In genomic region chr11:69638941-69639681, GRCh38 we compare ENCODE assay signal across 8 cellular contexts. TPM values are rescaled to one million over a fixed set of nuclear protein-coding genes. Genes with fewer than 3 reads are reported as not detected.
DNase-seq lines count a peak whose midpoint lies in the region; ATAC-seq and TF ChIP-seq lines count a peak whose summit lies in the region.

No MANE protein-coding gene starts in this region.

- no peaks in the 10 kb centered on the region for H3K4me1 ChIP-seq in Loucy (ENCODE audit: insufficient read depth, low read length, poor library complexity, severe bottlenecking)

- POLR2A ChIA-PET in activated CD4-positive, alpha-beta T cell treated with anti-CD3 and anti-CD28 coated beads for 36 hours (lab: Charles Lee) = no interaction called here

- H2AFZ ChIP-seq in Loucy (ENCODE audit: low read length) = no peak overlapping the region

- CTCF ChIA-PET in activated CD4-positive, alpha-beta T cell treated with anti-CD3 and anti-CD28 coated beads for 36 hours (lab: Charles Lee) = no interaction called here

- no peaks in the 10 kb centered on the region for H4K20me1 ChIP-seq in Loucy (ENCODE audit: insufficient read depth, low read length, poor library complexity, severe bottlenecking)

- H3K27ac Mint-ChIP-seq in activated CD4-positive, alpha-beta T cell treated with anti-CD3 and anti-CD28 coated beads for 36 hours = no peak overlapping the region

- H3K36me3 ChIP-seq in Loucy (ENCODE audit: insufficient read depth, low read length) = no peaks in the 10 kb centered on the region

- no peaks in the 10 kb centered on the region for H3K79me2 ChIP-seq in Loucy (ENCODE audit: insufficient read depth, low read length)

- intact Hi-C loops in activated CD4-positive, alpha-beta T cell treated with anti-CD3 and anti-CD28 coated beads for 36 hours (cut with DNase I, micrococcal nuclease) = loop anchor here in 1 of 2 experiments (5.0 kb wide), 2 partner anchors 63 to 178 kb away; partner anchors contain the start of genes FGF19 and FGF3

- no peaks in the 10 kb centered on the region for H3K9me3 Mint-ChIP-seq in activated CD4-positive, alpha-beta T cell treated with anti-CD3 and anti-CD28 coated beads for 36 hours (ENCODE audit: low read depth)

- H3K4me3 ChIP-seq in Loucy (ENCODE audit: low read length, poor library complexity, severe bottlenecking) (peak overlapping the region; percentile 51), epithelial cell of esophagus (ENCODE audit: low read length) (peak overlapping the region; percentile 89)

- no peak overlapping the region for H3K4me3 Mint-ChIP-seq in activated CD4-positive, alpha-beta T cell treated with anti-CD3 and anti-CD28 coated beads for 36 hours

- TF ChIP-seq CTCF in Loucy (conservative IDR thresholded peaks at IDR 0.05; ENCODE audit: low read length) (no peak), epithelial cell of esophagus (IDR thresholded peaks at IDR 0.05; ENCODE audit: insufficient read depth, low read depth, low read length, missing control alignments) (no peak)

- no peaks in the 10 kb centered on the region for H3K9me2 ChIP-seq in Loucy (replicated peaks; ENCODE audit: low read depth, low read length)

- H3K9ac ChIP-seq in Loucy (ENCODE audit: low read depth, low read length, poor library complexity, severe bottlenecking) = no peak overlapping the region

- no peaks in the 10 kb centered on the region for H3K36me3 Mint-ChIP-seq in activated CD4-positive, alpha-beta T cell treated with anti-CD3 and anti-CD28 coated beads for 36 hours (ENCODE audit: low read depth)

- no peaks in the 10 kb centered on the region for H3K9me3 ChIP-seq in Loucy (ENCODE audit: insufficient read depth, low read depth, low read length)

- DNase-seq in activated CD4-positive, alpha-beta T cell treated with anti-CD3 and anti-CD28 coated beads for 36 hours = peak; percentile 49
- DNase-seq in activated CD4-positive, alpha-beta T cell treated with anti-CD3 and anti-CD28 coated beads for 1 hour = no peak
- DNase-seq in epithelial cell of esophagus (ENCODE audit: low read depth) (peak; percentile 98), lung microvascular endothelial cell (ENCODE audit: low read depth in 2 of 2) (peak; percentile 98), substantia nigra (lab: John Stamatoyannopoulos, UW) (peak in 40 of 49 donors; percentile 17 to 79 (median 53)), cerebellar nuclear complex (lab: John Stamatoyannopoulos, UW) (no peak)

- H3K4me1 Mint-ChIP-seq in activated CD4-positive, alpha-beta T cell treated with anti-CD3 and anti-CD28 coated beads for 36 hours = peaks cover 29% of the 10 kb centered on the region

- no peaks in the 10 kb centered on the region for H3F3A ChIP-seq in Loucy (ENCODE audit: low read depth)

- H3K4me2 ChIP-seq in Loucy (ENCODE audit: low read depth, low read length, poor library complexity, severe bottlenecking) = peak overlapping the region; percentile 55

- H3K27ac ChIP-seq in substantia nigra (ENCODE audit: low read depth, low read length, poor library complexity, severe bottlenecking) = peak overlapping the region; percentile 38

- no peaks in the 10 kb centered on the region for H3K27me3 ChIP-seq in Loucy (ENCODE audit: insufficient read depth, low read length, poor library complexity, severe bottlenecking)

- peaks cover 47% of the 10 kb centered on the region for H3K27me3 Mint-ChIP-seq in activated CD4-positive, alpha-beta T cell treated with anti-CD3 and anti-CD28 coated beads for 36 hours

- ATAC-seq in activated CD4-positive, alpha-beta T cell treated with anti-CD3 and anti-CD28 coated beads for 36 hours = no peak
- peak; percentile 75 for ATAC-seq in SK-N-SH treated with all-trans-retinoic acid at 6 μM for 48 hours

TF ChIP-seq in SK-N-SH treated with all-trans-retinoic acid at 6 μM for 48 hours, 23 proteins besides CTCF, POLR2A, EP300 and RAD21:
- TF ChIP-seq BACH2 (CRISPR knock-in tag; IDR thresholded peaks at IDR 0.05; ENCODE audit: borderline replicate concordance) = no peak
- TF ChIP-seq PATZ1 (CRISPR knock-in tag; IDR thresholded peaks at IDR 0.05; ENCODE audit: borderline replicate concordance) = peak; percentile 94

RNA-seq across cellular contexts. Expression of gene CCND1, which starts 1.8 kb away (rescaled TPM):
- under 1 TPM; 0.50 to 0.77 TPM for total RNA-seq in activated CD4-positive, alpha-beta T cell treated with anti-CD3 and anti-CD28 coated beads for 36 hours
- 203 and 371 TPM in 2 replicates for total RNA-seq in lung microvascular endothelial cell

RNA-seq across cellular contexts. Expression of gene LTO1, which starts 36.0 kb away (rescaled TPM):
- total RNA-seq in activated CD4-positive, alpha-beta T cell treated with anti-CD3 and anti-CD28 coated beads for 36 hours = 10 to 100 TPM; 16.8 to 17.8 TPM
- total RNA-seq in lung microvascular endothelial cell = 9.2 and 12.1 TPM in 2 replicates

Comparison
In these comparisons a context has a peak if more than half of its experiments do, and no peak if none do; other contexts are left out.
1. DNase-seq: peak in activated CD4-positive, alpha-beta T cell treated with anti-CD3 and anti-CD28 coated beads for 36 hours (single experiment), epithelial cell of esophagus (single experiment), lung microvascular endothelial cell (2 of 2) and substantia nigra (40 of 49); none in activated CD4-positive, alpha-beta T cell treated with anti-CD3 and anti-CD28 coated beads for 1 hour (single experiment) and cerebellar nuclear complex (0 of 2).
2. RNA of gene CCND1, which starts 1.8 kb away (total RNA-seq): 203 to 371 TPM in lung microvascular endothelial cell; 0.50 to 0.77 TPM in activated CD4-positive, alpha-beta T cell treated with anti-CD3 and anti-CD28 coated beads for 36 hours; every median in the first group is over 100 times any median in the second.